Comparison of ENCODE assay signal across 1 cellular context in the genomic region with DNA sequence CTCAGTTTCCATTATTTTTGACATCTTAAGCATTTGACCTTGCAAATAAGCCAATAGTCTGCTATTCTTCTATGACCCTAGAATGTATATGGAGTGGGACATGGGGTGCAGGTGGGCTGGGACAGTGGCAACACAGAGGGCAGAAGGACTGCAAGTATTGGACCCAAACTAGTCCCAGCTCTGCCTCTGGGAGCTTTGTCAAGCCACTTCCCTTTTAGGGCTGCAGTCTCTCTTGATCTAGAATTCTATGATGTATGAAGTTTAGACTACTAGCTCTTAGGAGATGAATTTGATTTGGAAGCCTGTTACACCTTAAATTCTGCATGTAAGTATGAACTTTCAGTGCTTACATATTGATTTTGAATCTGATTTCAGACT.
TF ChIP-seq lines count a peak whose summit lies in the region.

No MANE protein-coding gene starts in this region.

TF ChIP-seq in GM23338, 12 proteins besides CTCF, POLR2A, EP300 and RAD21 (continued from another document):
- TF ChIP-seq, protein P1, sequence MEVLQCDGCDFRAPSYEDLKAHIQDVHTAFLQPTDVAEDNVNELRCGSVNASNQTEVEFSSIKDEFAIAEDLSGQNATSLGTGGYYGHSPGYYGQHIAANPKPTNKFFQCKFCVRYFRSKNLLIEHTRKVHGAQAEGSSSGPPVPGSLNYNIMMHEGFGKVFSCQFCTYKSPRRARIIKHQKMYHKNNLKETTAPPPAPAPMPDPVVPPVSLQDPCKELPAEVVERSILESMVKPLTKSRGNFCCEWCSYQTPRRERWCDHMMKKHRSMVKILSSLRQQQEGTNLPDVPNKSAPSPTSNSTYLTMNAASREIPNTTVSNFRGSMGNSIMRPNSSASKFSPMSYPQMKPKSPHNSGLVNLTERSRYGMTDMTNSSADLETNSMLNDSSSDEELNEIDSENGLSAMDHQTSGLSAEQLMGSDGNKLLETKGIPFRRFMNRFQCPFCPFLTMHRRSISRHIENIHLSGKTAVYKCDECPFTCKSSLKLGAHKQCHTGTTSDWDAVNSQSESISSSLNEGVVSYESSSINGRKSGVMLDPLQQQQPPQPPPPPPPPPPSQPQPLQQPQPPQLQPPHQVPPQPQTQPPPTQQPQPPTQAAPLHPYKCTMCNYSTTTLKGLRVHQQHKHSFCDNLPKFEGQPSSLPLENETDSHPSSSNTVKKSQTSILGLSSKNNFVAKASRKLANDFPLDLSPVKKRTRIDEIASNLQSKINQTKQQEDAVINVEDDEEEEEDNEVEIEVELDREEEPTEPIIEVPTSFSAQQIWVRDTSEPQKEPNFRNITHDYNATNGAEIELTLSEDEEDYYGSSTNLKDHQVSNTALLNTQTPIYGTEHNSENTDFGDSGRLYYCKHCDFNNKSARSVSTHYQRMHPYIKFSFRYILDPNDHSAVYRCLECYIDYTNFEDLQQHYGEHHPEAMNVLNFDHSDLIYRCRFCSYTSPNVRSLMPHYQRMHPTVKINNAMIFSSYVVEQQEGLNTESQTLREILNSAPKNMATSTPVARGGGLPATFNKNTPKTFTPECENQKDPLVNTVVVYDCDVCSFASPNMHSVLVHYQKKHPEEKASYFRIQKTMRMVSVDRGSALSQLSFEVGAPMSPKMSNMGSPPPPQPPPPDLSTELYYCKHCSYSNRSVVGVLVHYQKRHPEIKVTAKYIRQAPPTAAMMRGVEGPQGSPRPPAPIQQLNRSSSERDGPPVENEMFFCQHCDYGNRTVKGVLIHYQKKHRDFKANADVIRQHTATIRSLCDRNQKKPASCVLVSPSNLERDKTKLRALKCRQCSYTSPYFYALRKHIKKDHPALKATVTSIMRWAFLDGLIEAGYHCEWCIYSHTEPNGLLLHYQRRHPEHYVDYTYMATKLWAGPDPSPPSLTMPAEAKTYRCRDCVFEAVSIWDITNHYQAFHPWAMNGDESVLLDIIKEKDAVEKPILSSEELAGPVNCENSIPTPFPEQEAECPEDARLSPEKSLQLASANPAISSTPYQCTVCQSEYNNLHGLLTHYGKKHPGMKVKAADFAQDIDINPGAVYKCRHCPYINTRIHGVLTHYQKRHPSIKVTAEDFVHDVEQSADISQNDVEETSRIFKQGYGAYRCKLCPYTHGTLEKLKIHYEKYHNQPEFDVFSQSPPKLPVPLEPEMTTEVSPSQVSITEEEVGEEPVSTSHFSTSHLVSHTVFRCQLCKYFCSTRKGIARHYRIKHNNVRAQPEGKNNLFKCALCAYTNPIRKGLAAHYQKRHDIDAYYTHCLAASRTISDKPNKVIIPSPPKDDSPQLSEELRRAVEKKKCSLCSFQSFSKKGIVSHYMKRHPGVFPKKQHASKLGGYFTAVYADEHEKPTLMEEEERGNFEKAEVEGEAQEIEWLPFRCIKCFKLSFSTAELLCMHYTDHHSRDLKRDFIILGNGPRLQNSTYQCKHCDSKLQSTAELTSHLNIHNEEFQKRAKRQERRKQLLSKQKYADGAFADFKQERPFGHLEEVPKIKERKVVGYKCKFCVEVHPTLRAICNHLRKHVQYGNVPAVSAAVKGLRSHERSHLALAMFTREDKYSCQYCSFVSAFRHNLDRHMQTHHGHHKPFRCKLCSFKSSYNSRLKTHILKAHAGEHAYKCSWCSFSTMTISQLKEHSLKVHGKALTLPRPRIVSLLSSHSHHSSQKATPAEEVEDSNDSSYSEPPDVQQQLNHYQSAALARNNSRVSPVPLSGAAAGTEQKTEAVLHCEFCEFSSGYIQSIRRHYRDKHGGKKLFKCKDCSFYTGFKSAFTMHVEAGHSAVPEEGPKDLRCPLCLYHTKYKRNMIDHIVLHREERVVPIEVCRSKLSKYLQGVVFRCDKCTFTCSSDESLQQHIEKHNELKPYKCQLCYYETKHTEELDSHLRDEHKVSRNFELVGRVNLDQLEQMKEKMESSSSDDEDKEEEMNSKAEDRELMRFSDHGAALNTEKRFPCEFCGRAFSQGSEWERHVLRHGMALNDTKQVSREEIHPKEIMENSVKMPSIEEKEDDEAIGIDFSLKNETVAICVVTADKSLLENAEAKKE (CRISPR knock-in tag; IDR thresholded peaks at IDR 0.05): no peak
